12 cellular contexts compared by ENCODE assay signal in genomic region chr5:81854915-81855314, GRCh38.
A peak's percentile ranks its signal among the peaks of the same experiment; 100 is the strongest.
DNase-seq lines count a peak whose midpoint lies in the region; ATAC-seq and TF ChIP-seq lines count a peak whose summit lies in the region.
"Had no signal": no experiment of that assay in that cellular context is flagged by ENCODE, and none has a peak within 500 bp of the region (broad histone marks: within the 10 kb centered on the region; RNA-seq: fewer than 3 reads in every experiment).

No MANE protein-coding gene starts in this region.

- H3K4me2 ChIP-seq in DOHH2 (ENCODE audit: low read length) = peak overlapping the region; percentile 88

- no peak overlapping the region for H3K27ac ChIP-seq in A673 (ENCODE audit: low read depth, low read length, poor library complexity, severe bottlenecking)
- no peak overlapping the region for H3K27ac ChIP-seq in DOHH2 (ENCODE audit: low read depth, low read length)
- H3K27ac ChIP-seq in effector memory CD4-positive, alpha-beta T cell (ENCODE audit: insufficient read depth, low read length, poor library complexity, severe bottlenecking) = no peak overlapping the region

- POLR2A ChIA-PET in A673 (lab: Charles Lee; ENCODE audit: low non-redundant PET) = no interaction called here

- no peaks in the 10 kb centered on the region for H3K36me3 Mint-ChIP-seq in glutamatergic neuron (ENCODE audit: unreplicated experiment)

- H3K36me3 ChIP-seq in A673 (ENCODE audit: insufficient read depth, low read length, poor library complexity, severe bottlenecking) (no peaks in the 10 kb centered on the region), DOHH2 (ENCODE audit: control insufficient read depth, low read length) (no peaks in the 10 kb centered on the region)
- no peaks in the 10 kb centered on the region for H3K36me3 ChIP-seq in effector memory CD4-positive, alpha-beta T cell (ENCODE audit: control insufficient read depth, insufficient read depth, low read length)

- DNase-seq in A673 (ENCODE audit: low spot score) (peak; percentile 19), OCI-M1 (lab: John Stamatoyannopoulos, UW) (peak; percentile 77), glutamatergic neuron (no peak)
- no peak for DNase-seq in effector memory CD4-positive, alpha-beta T cell
- no peak for DNase-seq in activated effector memory CD4-positive, alpha-beta T cell treated with Interleukin-2 at 50 U/mL for 16 hours
- DNase-seq: mesendoderm, NCI-H82, T-helper 1 cell had no signal

- no peaks in the 10 kb centered on the region for H4K20me1 ChIP-seq in DOHH2 (ENCODE audit: control insufficient read depth, insufficient read depth, low read depth, low read length)

- TF ChIP-seq CTCF in A673 (conservative IDR thresholded peaks at IDR 0.05; ENCODE audit: low read depth, low read length) (no peak), DOHH2 (IDR thresholded peaks at IDR 0.05; ENCODE audit: low read depth, low read length, poor library complexity, severe bottlenecking) (no peak), glutamatergic neuron (IDR thresholded peaks at IDR 0.05; ENCODE audit: partially characterized antibody, unreplicated experiment) (no peak)

- no peaks in the 10 kb centered on the region for H3K9me2 ChIP-seq in DOHH2 (replicated peaks; ENCODE audit: control insufficient read depth, low read length)

- H3K27me3 Mint-ChIP-seq in glutamatergic neuron (ENCODE audit: unreplicated experiment) = peaks cover 15% of the 10 kb centered on the region
- H3K27me3 Mint-ChIP-seq: stimulated activated naive CD8-positive, alpha-beta T cell treated with anti-CD3 and anti-CD28 coated beads, Interleukin-15, Interleukin-2, amounts not matched to agents 100 ng/mL and 50 ng/mL, for 24 hours had no signal

- CTCF ChIA-PET in A673 (lab: Charles Lee) = no interaction called here

- peaks cover 48% of the 10 kb centered on the region for H3K4me1 ChIP-seq in A673 (ENCODE audit: insufficient read depth, low read length, poor library complexity, severe bottlenecking)
- H3K4me1 ChIP-seq in DOHH2 (ENCODE audit: control insufficient read depth, low read length) = peaks cover 61% of the 10 kb centered on the region
- H3K4me1 ChIP-seq in effector memory CD4-positive, alpha-beta T cell (ENCODE audit: control insufficient read depth, insufficient read depth, low read length, poor library complexity, severe bottlenecking) = peaks cover 24% of the 10 kb centered on the region

- no peak overlapping the region for H3K4me3 ChIP-seq in A673 (ENCODE audit: low read depth, low read length, poor library complexity, severe bottlenecking)
- no peak overlapping the region for H3K4me3 ChIP-seq in DOHH2 (ENCODE audit: low read length)
- no peak overlapping the region for H3K4me3 ChIP-seq in effector memory CD4-positive, alpha-beta T cell (ENCODE audit: insufficient read depth, low read depth, low read length, poor library complexity, severe bottlenecking)

- peak overlapping the region; percentile 18 for H3K27ac Mint-ChIP-seq in glutamatergic neuron (ENCODE audit: unreplicated experiment)
- H3K27ac Mint-ChIP-seq: stimulated activated naive CD8-positive, alpha-beta T cell treated with anti-CD3 and anti-CD28 coated beads, Interleukin-15, Interleukin-2, amounts not matched to agents 100 ng/mL and 50 ng/mL, for 24 hours had no signal

- intact Hi-C loops in A673 (cut with micrococcal nuclease; ENCODE audit: unreplicated experiment) = loop anchor here (5.0 kb wide), 2 partner anchors 117 to 372 kb away; partner anchors contain the start of gene ATG10

- H3K27me3 ChIP-seq in A673 (replicated peaks; ENCODE audit: insufficient read depth, low read depth, low read length, poor library complexity) (no peaks in the 10 kb centered on the region), DOHH2 (ENCODE audit: control insufficient read depth, low read length) (no peaks in the 10 kb centered on the region)
- no peaks in the 10 kb centered on the region for H3K27me3 ChIP-seq in effector memory CD4-positive, alpha-beta T cell (replicated peaks; ENCODE audit: control insufficient read depth, insufficient read depth, low read length, poor library complexity, severe bottlenecking)

- peaks cover 13% of the 10 kb centered on the region for H3F3A ChIP-seq in DOHH2 (ENCODE audit: control insufficient read depth, insufficient read depth)

- H3K9me3 Mint-ChIP-seq in glutamatergic neuron (ENCODE audit: unreplicated experiment) = peaks cover 7% of the 10 kb centered on the region
- H3K9me3 Mint-ChIP-seq: stimulated activated naive CD8-positive, alpha-beta T cell treated with anti-CD3 and anti-CD28 coated beads, Interleukin-15, Interleukin-2, amounts not matched to agents 100 ng/mL and 50 ng/mL, for 24 hours had no signal

- no TSS peak for BruUV-seq in A673 (replicated peaks; lab: Mats Ljungman, UMichigan)

- H3K4me3 Mint-ChIP-seq in glutamatergic neuron (ENCODE audit: unreplicated experiment) = peak overlapping the region; percentile 54
- H3K4me3 Mint-ChIP-seq: stimulated activated naive CD8-positive, alpha-beta T cell treated with anti-CD3 and anti-CD28 coated beads, Interleukin-15, Interleukin-2, amounts not matched to agents 100 ng/mL and 50 ng/mL, for 24 hours had no signal

- H3K9me3 ChIP-seq in A673 (ENCODE audit: low read depth, low read length, poor library complexity, severe bottlenecking) (no peaks in the 10 kb centered on the region), DOHH2 (ENCODE audit: control insufficient read depth, insufficient read depth, low read length) (no peaks in the 10 kb centered on the region)
- H3K9me3 ChIP-seq in effector memory CD4-positive, alpha-beta T cell (ENCODE audit: control insufficient read depth, low read length) = no peaks in the 10 kb centered on the region

- H3K4me1 Mint-ChIP-seq in glutamatergic neuron (ENCODE audit: low read depth, unreplicated experiment) = peaks cover 52% of the 10 kb centered on the region

- no peak for ATAC-seq in HG03571 (IDR thresholded peaks at IDR 0.05; ENCODE audit: unreplicated experiment)
- ATAC-seq in HG02759 (IDR thresholded peaks at IDR 0.05; ENCODE audit: unreplicated experiment) = no peak

- H3K79me2 ChIP-seq in DOHH2 (ENCODE audit: control insufficient read depth, low read length) = peaks cover 6% of the 10 kb centered on the region

Comparison
In these comparisons a context has a peak if more than half of its experiments do, and no peak if none do; other contexts are left out.
1. DNase-seq: peak in A673 (single experiment) and OCI-M1 (single experiment); none in glutamatergic neuron (single experiment), effector memory CD4-positive, alpha-beta T cell (0 of 3) and activated effector memory CD4-positive, alpha-beta T cell treated with Interleukin-2 at 50 U/mL for 16 hours (single experiment).